Comparison of ENCODE assay signal across 8 cellular contexts in the genomic region with DNA sequence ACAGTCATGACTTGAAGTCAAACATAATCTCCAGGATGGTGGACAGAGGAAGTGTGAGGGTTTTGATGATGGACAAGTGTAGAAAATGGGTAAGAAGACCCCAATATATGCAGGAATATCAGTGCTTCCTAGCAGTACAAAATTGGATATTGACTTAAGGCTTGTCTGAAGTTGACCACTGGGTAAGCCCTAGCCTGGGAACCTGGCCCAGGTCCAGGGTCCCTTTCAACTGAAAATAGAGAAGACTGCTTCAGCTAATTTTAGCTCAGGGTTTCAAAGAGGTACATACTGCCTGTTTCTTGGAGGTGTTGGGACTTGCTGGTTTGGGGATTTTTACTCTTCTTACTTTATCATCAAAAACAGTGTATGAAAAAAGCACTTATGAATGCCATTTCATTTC. TPM values are rescaled to one million over a fixed set of nuclear protein-coding genes. Genes with fewer than 3 reads are reported as not detected.
DNase-seq lines count a peak whose midpoint lies in the region; ATAC-seq and TF ChIP-seq lines count a peak whose summit lies in the region.

No MANE protein-coding gene starts in this region.

- H3K4me3 Mint-ChIP-seq in activated naive CD4-positive, alpha-beta T cell treated with anti-CD3 and anti-CD28 coated beads, Interleukin-2, amount 50 U/mL, for 24 hours = peak overlapping the region; percentile 71
- H3K4me3 Mint-ChIP-seq in type B pancreatic cell = peak overlapping the region; percentile 32

- peak overlapping the region; percentile 30 for H3K27ac Mint-ChIP-seq in activated naive CD4-positive, alpha-beta T cell treated with anti-CD3 and anti-CD28 coated beads, Interleukin-2, amount 50 U/mL, for 24 hours
- H3K27ac Mint-ChIP-seq in type B pancreatic cell = peak overlapping the region; percentile 49

- peak overlapping the region in 1 of 4 donors; percentile 36 for H3K4me3 ChIP-seq in esophagus squamous epithelium

- DNase-seq in activated naive CD4-positive, alpha-beta T cell treated with Interleukin-2 at 50 U/mL for 16 hours = no peak
- DNase-seq in HuH-7.5 (ENCODE audit: low spot score) (peak; percentile 62), esophagus squamous epithelium (lab: John Stamatoyannopoulos, UW) (no peak), type B pancreatic cell (ENCODE audit: extremely low spot score, unreplicated experiment) (no peak), GOT3 (lab: John Stamatoyannopoulos, UW) (no peak)
- no peak for DNase-seq in effector CD4-positive, alpha-beta T cell

- H3K9me3 ChIP-seq in esophagus squamous epithelium = no peaks in the 10 kb centered on the region

- H3K4me1 Mint-ChIP-seq in activated naive CD4-positive, alpha-beta T cell treated with anti-CD3 and anti-CD28 coated beads, Interleukin-2, amount 50 U/mL, for 24 hours = peaks cover 76% of the 10 kb centered on the region
- H3K4me1 Mint-ChIP-seq in type B pancreatic cell (ENCODE audit: unreplicated experiment) = peaks cover 51% of the 10 kb centered on the region

- no peak for ATAC-seq in GM18873 (IDR thresholded peaks at IDR 0.05; ENCODE audit: low FRiP score, unreplicated experiment)

- peaks cover 0 to 3% (median 0%) of the 10 kb centered on the region in 3 donors for H3K36me3 ChIP-seq in esophagus squamous epithelium

- peak overlapping the region; percentile 12 to 95 (median 25) for H3K27ac ChIP-seq in esophagus squamous epithelium

- H3K27me3 ChIP-seq in esophagus squamous epithelium = no peaks in the 10 kb centered on the region

- TF ChIP-seq POLR2A in esophagus squamous epithelium (IDR thresholded peaks at IDR 0.05) = no peak

- peaks cover 2% of the 10 kb centered on the region for H3K36me3 Mint-ChIP-seq in activated naive CD4-positive, alpha-beta T cell treated with anti-CD3 and anti-CD28 coated beads, Interleukin-2, amount 50 U/mL, for 24 hours
- peaks cover 16% of the 10 kb centered on the region for H3K36me3 Mint-ChIP-seq in type B pancreatic cell

- H3K4me1 ChIP-seq in esophagus squamous epithelium = peaks cover 19 to 84% (median 46%) of the 10 kb centered on the region in 3 donors

- TF ChIP-seq CTCF in esophagus squamous epithelium (IDR thresholded peaks at IDR 0.05) (no peak), type B pancreatic cell (conservative IDR thresholded peaks at IDR 0.05) (no peak)

- no peaks in the 10 kb centered on the region for H3K9me3 Mint-ChIP-seq in activated naive CD4-positive, alpha-beta T cell treated with anti-CD3 and anti-CD28 coated beads, Interleukin-2, amount 50 U/mL, for 24 hours
- H3K9me3 Mint-ChIP-seq in type B pancreatic cell = no peaks in the 10 kb centered on the region

- no peaks in the 10 kb centered on the region for H3K27me3 Mint-ChIP-seq in activated naive CD4-positive, alpha-beta T cell treated with anti-CD3 and anti-CD28 coated beads, Interleukin-2, amount 50 U/mL, for 24 hours
- H3K27me3 Mint-ChIP-seq in type B pancreatic cell = peaks cover 3% of the 10 kb centered on the region

- intact Hi-C loops in esophagus squamous epithelium (cut with DNase I) = no loop called here

RNA-seq across cellular contexts. Expression of a gene that starts 4.7 kb away (rescaled TPM):
- total RNA-seq in esophagus squamous epithelium (10 to 100 TPM; 10.8 to 34.0 (median 11.6) TPM), type B pancreatic cell (ENCODE audit: low replicate concordance) (20.6 and 23.1 TPM in 2 replicates)

RNA-seq across cellular contexts. Expression of a gene that starts 32.9 kb away (rescaled TPM):
- total RNA-seq in esophagus squamous epithelium (1,000 to 10,000 TPM; 1,560 to 3,130 (median 2,166) TPM), type B pancreatic cell (ENCODE audit: low replicate concordance) (2,083 and 2,257 TPM in 2 replicates)

RNA-seq across cellular contexts. Expression of a gene that starts 33.0 kb away (rescaled TPM):
- total RNA-seq in esophagus squamous epithelium (10 to 100 TPM in 1 of 4 donors, 1 to 10 TPM in 3; 5.9 to 11.1 (median 8.4) TPM), type B pancreatic cell (ENCODE audit: low replicate concordance) (8.0 and 10.8 TPM in 2 replicates)
